ENCODE assay signal across 20 cellular contexts in genomic region chr21:41163086-41163485, GRCh38. TPM values are rescaled to one million over a fixed set of nuclear protein-coding genes. Genes with fewer than 3 reads are reported as not detected.
DNase-seq lines count a peak whose midpoint lies in the region; ATAC-seq and TF ChIP-seq lines count a peak whose summit lies in the region.
"Had no signal": no experiment of that assay in that cellular context is flagged by ENCODE, and none has a peak within 500 bp of the region (broad histone marks: within the 10 kb centered on the region; RNA-seq: fewer than 3 reads in every experiment).

No MANE protein-coding gene starts in this region.

- peaks cover 3% of the 10 kb centered on the region; the same call in 1 of the 2 replicates for H3K4me1 Mint-ChIP-seq in WTC11
- H3K4me1 Mint-ChIP-seq in CD4-positive, alpha-beta memory T cell = peaks cover 0 to 12% (median 4%) of the 10 kb centered on the region in 4 donors

- no peak overlapping the region for H3K4me3 Mint-ChIP-seq in WTC11
- H3K4me3 Mint-ChIP-seq in CD4-positive, alpha-beta memory T cell = no peak overlapping the region
- H3K4me3 Mint-ChIP-seq: B cell; CD4-positive, CD25-positive, alpha-beta regulatory T cell; CD8-positive, alpha-beta memory T cell; GM23338; H9; HFFc6 had no signal

- no peaks in the 10 kb centered on the region for H3K36me3 ChIP-seq in CD4-positive, alpha-beta memory T cell (ENCODE audit: insufficient read depth, low read length)
- H3K36me3 ChIP-seq: BLaER1 had no signal

- peaks cover 4% of the 10 kb centered on the region for H3K27me3 ChIP-seq in CD4-positive, alpha-beta memory T cell (ENCODE audit: insufficient read depth, low read length)

- ATAC-seq in WTC11 = no peak
- ATAC-seq: GM12878, GM23338 had no signal

- H3K36me3 Mint-ChIP-seq in WTC11 = peaks cover 4% of the 10 kb centered on the region
- no peaks in the 10 kb centered on the region for H3K36me3 Mint-ChIP-seq in CD4-positive, alpha-beta memory T cell
- H3K36me3 Mint-ChIP-seq: CD4-positive, CD25-positive, alpha-beta regulatory T cell; CD8-positive, alpha-beta memory T cell had no signal

- no peak overlapping the region for H3K27ac Mint-ChIP-seq in WTC11
- no peak overlapping the region for H3K27ac Mint-ChIP-seq in CD4-positive, alpha-beta memory T cell
- H3K27ac Mint-ChIP-seq: B cell; CD4-positive, CD25-positive, alpha-beta regulatory T cell; CD8-positive, alpha-beta memory T cell; GM23338; H9; HFFc6 had no signal

- peak overlapping the region; percentile 16 for H3K27ac ChIP-seq in angular gyrus (ENCODE audit: low read depth, low read length)
- no peak overlapping the region for H3K27ac ChIP-seq in CD4-positive, alpha-beta memory T cell (ENCODE audit: low read depth, low read length)
- H3K27ac ChIP-seq: BLaER1, C4-2B had no signal

- CTCF ChIA-PET in WTC11 (lab: Charles Lee) = no interaction called here
- CTCF ChIA-PET in CD4-positive, alpha-beta memory T cell (lab: Charles Lee; ENCODE audit: partially characterized antibody) = no interaction called here

- intact Hi-C loops in posterior cingulate gyrus (cut with DNase I) = no loop called here
- intact Hi-C loops in CD4-positive, alpha-beta memory T cell (cut with micrococcal nuclease) = no loop called here

- H3K4me3 ChIP-seq in CD4-positive, alpha-beta memory T cell (ENCODE audit: low read length in 2 of 2) = no peak overlapping the region
- H3K4me3 ChIP-seq: BLaER1, GM12878, GM23338 had no signal

- in situ Hi-C loops in GM13976 (cut with MboI; ENCODE audit: low sequenced_read_pairs, unreplicated experiment) = no loop called here

- DNase-seq in middle frontal gyrus (ENCODE audit: extremely low spot score, low spot score) (peak; percentile 40), posterior cingulate gyrus (peak in 6 of 10 donors; percentile 17 to 87 (median 36)), WTC11 (ENCODE audit: low spot score) (no peak), NCI-H526 (lab: John Stamatoyannopoulos, UW) (no peak), GM13976 (ENCODE audit: low spot score) (no peak)
- DNase-seq in CD4-positive, alpha-beta memory T cell = no peak
- DNase-seq: CD4-positive, CD25-positive, alpha-beta regulatory T cell; CD8-positive, alpha-beta memory T cell; DMS 273 treated with DMSO at 0.1 percent for 48 hours; DMS79; EL; GDM1; H9; HFFc6 had no signal

- no peaks in the 10 kb centered on the region for H3K4me1 ChIP-seq in CD4-positive, alpha-beta memory T cell (ENCODE audit: insufficient read depth, low read length)
- H3K4me1 ChIP-seq: BLaER1 had no signal

- peaks cover 9% of the 10 kb centered on the region for H3K9me3 Mint-ChIP-seq in WTC11
- peaks cover 0 to 8% (median 6%) of the 10 kb centered on the region in 8 donors for H3K9me3 Mint-ChIP-seq in CD4-positive, alpha-beta memory T cell

- no peaks in the 10 kb centered on the region for H3K9me3 ChIP-seq in CD4-positive, alpha-beta memory T cell (ENCODE audit: control insufficient read depth in 1 of 2, low read length in 2 of 2)

- TF ChIP-seq CTCF in WTC11 (IDR thresholded peaks at IDR 0.05) (no peak), GM13976 (IDR thresholded peaks at IDR 0.05; ENCODE audit: borderline replicate concordance, control extremely low read depth, extremely low read depth, insufficient read depth, missing control alignments) (no peak)

- peaks cover 40% of the 10 kb centered on the region for H3K27me3 Mint-ChIP-seq in WTC11 (ENCODE audit: low read depth)
- H3K27me3 Mint-ChIP-seq in CD4-positive, alpha-beta memory T cell = peaks cover 26 to 36% of the 10 kb centered on the region in 2 donors

- POLR2A ChIA-PET in WTC11 (lab: Charles Lee) = no interaction called here
- POLR2A ChIA-PET in CD4-positive, alpha-beta memory T cell (lab: Charles Lee; ENCODE audit: partially characterized antibody) = no interaction called here

TF ChIP-seq in WTC11, 78 proteins besides CTCF, POLR2A, EP300 and RAD21:
- TF ChIP-seq ZNF121 (CRISPR knock-in tag; IDR thresholded peaks at IDR 0.05) = no peak
TF ChIP-seq in WTC11: peak in this region for 0.

RNA-seq across cellular contexts. Expression of gene BACE2, which starts 4.9 kb away (rescaled TPM):
- total RNA-seq in WTC11 (2021) = 9.8 to 11.8 TPM (median 11.1 TPM) in 3 replicates
- not detected for total RNA-seq in CD4-positive, alpha-beta memory T cell
- polyA plus RNA-seq in CD4-positive, alpha-beta memory T cell = under 1 TPM; 0.10 to 0.52 TPM

Comparison
In these comparisons a context has a peak if more than half of its experiments do, and no peak if none do; other contexts are left out.
1. DNase-seq: peak in middle frontal gyrus (single experiment) and posterior cingulate gyrus (6 of 10); none in WTC11 (single experiment), NCI-H526 (0 of 2), GM13976 (single experiment) and CD4-positive, alpha-beta memory T cell (0 of 5).
2. RNA of gene BACE2, which starts 4.9 kb away (total RNA-seq): 9.8 to 11.8 TPM in WTC11; not detected in CD4-positive, alpha-beta memory T cell; every median in the first group is over 10 times any median in the second.